ENCODE assay signal across 8 cellular contexts in the genomic region with DNA sequence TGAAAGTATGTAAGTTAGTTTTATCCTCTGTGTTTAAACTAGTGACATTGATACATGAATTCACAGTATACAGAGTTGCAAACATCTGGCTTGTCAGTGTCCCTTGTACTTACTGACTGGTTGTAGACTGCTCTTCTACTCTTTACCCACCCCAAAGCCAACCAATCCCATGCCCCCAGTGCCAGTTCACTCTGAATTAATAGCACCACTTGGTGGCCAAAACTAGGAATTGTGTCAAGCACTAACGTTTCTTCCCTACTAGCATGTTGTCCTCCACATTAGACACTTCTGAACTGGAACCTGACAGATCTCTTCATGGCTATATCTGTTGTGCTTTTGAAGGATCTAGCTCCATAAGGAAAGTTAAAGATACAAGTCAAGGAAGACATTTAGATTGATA. TPM values are rescaled to one million over a fixed set of nuclear protein-coding genes. Genes with fewer than 3 reads are reported as not detected.
DNase-seq lines count a peak whose midpoint lies in the region; ATAC-seq and TF ChIP-seq lines count a peak whose summit lies in the region.

No MANE protein-coding gene starts in this region.

- peak; percentile 24 for ATAC-seq in activated naive CD8-positive, alpha-beta T cell treated with anti-CD3 and anti-CD28 coated beads, Interleukin-2, amount 50 U/mL, for 24 hours
- ATAC-seq in HG02938 (IDR thresholded peaks at IDR 0.05; ENCODE audit: unreplicated experiment), result no peak

- H3K27me3 ChIP-seq in vagina, result no peaks in the 10 kb centered on the region

- no peaks in the 10 kb centered on the region for H3K4me1 Mint-ChIP-seq in activated naive CD8-positive, alpha-beta T cell treated with anti-CD3 and anti-CD28 coated beads, Interleukin-2, amount 50 U/mL, for 24 hours
- no peaks in the 10 kb centered on the region for H3K4me1 Mint-ChIP-seq in activated naive CD8-positive, alpha-beta T cell treated with anti-CD3 and anti-CD28 coated beads for 36 hours

- TF ChIP-seq CTCF in vagina (IDR thresholded peaks at IDR 0.05), result no peak

- no peak overlapping the region for H3K27ac ChIP-seq in vagina

- H3K9me3 Mint-ChIP-seq in activated naive CD8-positive, alpha-beta T cell treated with anti-CD3 and anti-CD28 coated beads, Interleukin-2, amount 50 U/mL, for 24 hours, result no peaks in the 10 kb centered on the region
- H3K9me3 Mint-ChIP-seq in activated naive CD8-positive, alpha-beta T cell treated with anti-CD3 and anti-CD28 coated beads for 36 hours, result no peaks in the 10 kb centered on the region

- H3K27ac Mint-ChIP-seq in activated naive CD8-positive, alpha-beta T cell treated with anti-CD3 and anti-CD28 coated beads, Interleukin-2, amount 50 U/mL, for 24 hours, result no peak overlapping the region
- no peak overlapping the region for H3K27ac Mint-ChIP-seq in activated naive CD8-positive, alpha-beta T cell treated with anti-CD3 and anti-CD28 coated beads for 36 hours

- DNase-seq in activated naive CD8-positive, alpha-beta T cell treated with anti-CD3 and anti-CD28 coated beads, Interleukin-2, amount 50 U/mL, for 24 hours, result no peak
- no peak for DNase-seq in activated naive CD8-positive, alpha-beta T cell treated with anti-CD3 and anti-CD28 coated beads for 36 hours
- DNase-seq in M059J (ENCODE audit: low read depth) (peak; percentile 45), astrocyte of the hippocampus (ENCODE audit: low read depth, low spot score) (peak; percentile 53), pons (ENCODE audit: low spot score) (peak; percentile 5), activated gamma-delta T cell (lab: John Stamatoyannopoulos, UW) (no peak), vagina (ENCODE audit: extremely low spot score in 2 of 2) (no peak)

- no peaks in the 10 kb centered on the region for H3K4me1 ChIP-seq in vagina

- no peak overlapping the region for H3K4me3 Mint-ChIP-seq in activated naive CD8-positive, alpha-beta T cell treated with anti-CD3 and anti-CD28 coated beads, Interleukin-2, amount 50 U/mL, for 24 hours
- no peak overlapping the region for H3K4me3 Mint-ChIP-seq in activated naive CD8-positive, alpha-beta T cell treated with anti-CD3 and anti-CD28 coated beads for 36 hours

- no peaks in the 10 kb centered on the region for H3K9me3 ChIP-seq in vagina

- intact Hi-C loops in vagina (cut with DNase I), result no loop called here

- H3K27me3 Mint-ChIP-seq in activated naive CD8-positive, alpha-beta T cell treated with anti-CD3 and anti-CD28 coated beads, Interleukin-2, amount 50 U/mL, for 24 hours, result no peaks in the 10 kb centered on the region
- no peaks in the 10 kb centered on the region for H3K27me3 Mint-ChIP-seq in activated naive CD8-positive, alpha-beta T cell treated with anti-CD3 and anti-CD28 coated beads for 36 hours

- H3K36me3 ChIP-seq in vagina, result peaks cover 0 to 11% of the 10 kb centered on the region in 2 donors

- H3K36me3 Mint-ChIP-seq in activated naive CD8-positive, alpha-beta T cell treated with anti-CD3 and anti-CD28 coated beads, Interleukin-2, amount 50 U/mL, for 24 hours (ENCODE audit: low read depth), result peaks cover 8% of the 10 kb centered on the region
- peaks cover 16% of the 10 kb centered on the region for H3K36me3 Mint-ChIP-seq in activated naive CD8-positive, alpha-beta T cell treated with anti-CD3 and anti-CD28 coated beads for 36 hours

- TF ChIP-seq POLR2A in vagina (IDR thresholded peaks at IDR 0.05), result no peak

- H3K4me3 ChIP-seq in vagina, result no peak overlapping the region

RNA-seq across cellular contexts. Expression of gene OTX1, which starts 27.2 kb away (rescaled TPM):
- not detected for total RNA-seq in activated naive CD8-positive, alpha-beta T cell treated with anti-CD3 and anti-CD28 coated beads for 36 hours
- total RNA-seq in M059J (2014; rRNA removed; shearing (Covaris generic)), result 0.59 and 1.1 TPM in 2 replicates
- total RNA-seq in vagina, result not detected

Comparison
In these comparisons a context has a peak if more than half of its experiments do, and no peak if none do; other contexts are left out.
1. DNase-seq: peak in M059J (single experiment), astrocyte of the hippocampus (single experiment) and pons (single experiment); none in activated naive CD8-positive, alpha-beta T cell treated with anti-CD3 and anti-CD28 coated beads, Interleukin-2, amount 50 U/mL, for 24 hours (single experiment), activated naive CD8-positive, alpha-beta T cell treated with anti-CD3 and anti-CD28 coated beads for 36 hours (single experiment), activated gamma-delta T cell (single experiment) and vagina (0 of 2).